17 cellular contexts compared by ENCODE assay signal in genomic region chr3:64728428-64728827, GRCh38. TPM values are rescaled to one million over a fixed set of nuclear protein-coding genes. Genes with fewer than 3 reads are reported as not detected.
"Had no signal": no experiment of that assay in that cellular context is flagged by ENCODE, and none has a peak within 500 bp of the region (broad histone marks: within the 10 kb centered on the region; RNA-seq: fewer than 3 reads in every experiment).

No MANE protein-coding gene starts in this region.

- H3K9me3 ChIP-seq: adrenal gland, pancreas, thyroid gland had no signal

- H3K36me3 ChIP-seq: adrenal gland, pancreas, thyroid gland had no signal

- H3K27ac ChIP-seq: adrenal gland, pancreas, thyroid gland had no signal

- DNase-seq: activated T-cell treated with anti-CD3 and anti-CD28 coated beads, Interleukin-2, amount 50 U/mL, for 1 hour; adrenal gland; effector memory CD4-positive, alpha-beta T cell; islet precursor cell; mammary epithelial cell; midbrain; nephron progenitor cell; pancreas; stimulated activated CD4-positive, alpha-beta T cell treated with anti-CD3 and anti-CD28 coated beads, Interleukin-4, amount 100 ng/mL, for 1 hour; stimulated activated naive CD4-positive, alpha-beta T cell treated with Interleukin-2 at 50 U/mL for 16 hours; T1000; thyroid gland had no signal

- H3K27me3 ChIP-seq: adrenal gland, pancreas, thyroid gland had no signal

- ATAC-seq: activated naive CD4-positive, alpha-beta T cell treated with anti-CD3 and anti-CD28 coated beads, Interleukin-2, amount 50 U/mL, for 72 hours; esophagus mucosa; pancreas; sciatic nerve; WTC11 had no signal

- H3K4me1 ChIP-seq: pancreas, thyroid gland had no signal

- H3K4me3 ChIP-seq: adrenal gland, pancreas, thyroid gland had no signal

RNA-seq across cellular contexts. Expression of gene ADAMTS9, which starts 40.6 kb away (rescaled TPM):
- total RNA-seq: activated naive CD4-positive, alpha-beta T cell treated with anti-CD3 and anti-CD28 coated beads, Interleukin-2, amount 50 U/mL, for 72 hours; SK-MEL-5 had no signal
